ENCODE assay signal across 8 cellular contexts in genomic region chr22:42269407-42270177, GRCh38. TPM values are rescaled to one million over a fixed set of nuclear protein-coding genes. Genes with fewer than 3 reads are reported as not detected.
DNase-seq lines count a peak whose midpoint lies in the region; ATAC-seq and TF ChIP-seq lines count a peak whose summit lies in the region.

No MANE protein-coding gene starts in this region.

- H3K9ac ChIP-seq in rectal smooth muscle tissue (ENCODE audit: low read length), result peak overlapping the region; percentile 67

- no peaks in the 10 kb centered on the region for H3K27me3 Mint-ChIP-seq in activated naive CD4-positive, alpha-beta T cell treated with anti-CD3 and anti-CD28 coated beads for 36 hours (ENCODE audit: low read depth)

- peak overlapping the region; percentile 72 for H3K27ac Mint-ChIP-seq in activated naive CD4-positive, alpha-beta T cell treated with anti-CD3 and anti-CD28 coated beads for 36 hours

- 0% methylated on average over 56 to 70 of the region's 70 CpGs for WGBS in aorta, 2 donors

- no peaks in the 10 kb centered on the region for H3K27me3 ChIP-seq in cardiac muscle cell
- peaks cover 2% of the 10 kb centered on the region for H3K27me3 ChIP-seq in rectal smooth muscle tissue (ENCODE audit: control insufficient read depth, insufficient read depth, low read length)
- H3K27me3 ChIP-seq in aorta (ENCODE audit: control insufficient read depth in 1 of 2, insufficient read depth in 2 of 2, low read length in 1 of 2), result no peaks in the 10 kb centered on the region

- H3K36me3 ChIP-seq in cardiac muscle cell (no peaks in the 10 kb centered on the region), rectal smooth muscle tissue (ENCODE audit: control insufficient read depth, insufficient read depth, low read length) (no peaks in the 10 kb centered on the region), aorta (ENCODE audit: control insufficient read depth in 1 of 2, insufficient read depth in 2 of 2, low read length in 1 of 2) (no peaks in the 10 kb centered on the region)

- peaks cover 20% of the 10 kb centered on the region for H3K4me1 ChIP-seq in cardiac muscle cell (ENCODE audit: low read depth)
- H3K4me1 ChIP-seq in rectal smooth muscle tissue (ENCODE audit: control insufficient read depth, insufficient read depth, low read length), result peaks cover 7% of the 10 kb centered on the region
- H3K4me1 ChIP-seq in aorta (ENCODE audit: control insufficient read depth in 1 of 2, insufficient read depth in 2 of 2, low read length in 2 of 2), result no peaks in the 10 kb centered on the region

- peak; percentile 68 for TF ChIP-seq POLR2A in Raji (IDR thresholded peaks at IDR 0.05; ENCODE audit: insufficient read depth, low read depth, low read length)

- CTCF ChIA-PET in activated naive CD4-positive, alpha-beta T cell treated with anti-CD3 and anti-CD28 coated beads for 36 hours (lab: Charles Lee), result interaction anchor here (1.3 to 2.0 kb wide), 2 partner anchors 98 to 175 kb away, joined by 3 to 5 read pairs; no protein-coding TSS in a partner anchor

- no peak for TF ChIP-seq CTCF in cardiac muscle cell (IDR thresholded peaks at IDR 0.05; ENCODE audit: low read depth, low read length)

- intact Hi-C loops in activated naive CD4-positive, alpha-beta T cell treated with anti-CD3 and anti-CD28 coated beads for 36 hours (cut with micrococcal nuclease), result loop anchor here (2.0 to 5.0 kb wide), 4 partner anchors 47 to 179 kb away; partner anchors contain the start of gene NDUFA6
- intact Hi-C loops in aorta (cut with DNase I), result loop anchor here (5.0 to 10.0 kb wide), 4 partner anchors 95 to 175 kb away; partner anchors contain the start of genes NDUFA6 (in 1 of the 2) and NFAM1 (in 1 of the 2)

- ATAC-seq in GM19438 (IDR thresholded peaks at IDR 0.05; ENCODE audit: low read depth, unreplicated experiment), result peak; percentile 52
- peak; percentile 34 for ATAC-seq in HG03565 (IDR thresholded peaks at IDR 0.05; ENCODE audit: unreplicated experiment)
- peak; percentile 56 for ATAC-seq in aorta (ENCODE audit: low FRiP score)

- H3K4me3 Mint-ChIP-seq in activated naive CD4-positive, alpha-beta T cell treated with anti-CD3 and anti-CD28 coated beads for 36 hours, result peak overlapping the region; percentile 92

- no peaks in the 10 kb centered on the region for H3K9me3 ChIP-seq in cardiac muscle cell (ENCODE audit: low read depth)
- H3K9me3 ChIP-seq in aorta (ENCODE audit: control insufficient read depth, low read length), result no peaks in the 10 kb centered on the region

- H3K27ac ChIP-seq in cardiac muscle cell, result peak overlapping the region; percentile 87
- H3K27ac ChIP-seq in rectal smooth muscle tissue (ENCODE audit: low read depth, low read length), result peak overlapping the region; percentile 6
- H3K27ac ChIP-seq in aorta (ENCODE audit: low read depth in 1 of 2, low read length in 2 of 2), result peak overlapping the region in 1 of 2 donors; percentile 26

- peaks cover 45% of the 10 kb centered on the region for H3K4me1 Mint-ChIP-seq in activated naive CD4-positive, alpha-beta T cell treated with anti-CD3 and anti-CD28 coated beads for 36 hours (ENCODE audit: low read depth)

- H3K4me3 ChIP-seq in cardiac muscle cell (peak overlapping the region; percentile 53), rectal smooth muscle tissue (ENCODE audit: low read length) (peak overlapping the region; percentile 87), aorta (ENCODE audit: low read length in 2 of 2) (peak overlapping the region; percentile 92 to 95)

- peaks cover 7% of the 10 kb centered on the region for H3K36me3 Mint-ChIP-seq in activated naive CD4-positive, alpha-beta T cell treated with anti-CD3 and anti-CD28 coated beads for 36 hours (ENCODE audit: low read depth)

- H3K9me3 Mint-ChIP-seq in activated naive CD4-positive, alpha-beta T cell treated with anti-CD3 and anti-CD28 coated beads for 36 hours, result no peaks in the 10 kb centered on the region

- DNase-seq in COLO829 (ENCODE audit: low spot score), result peak; percentile 33
- peak; percentile 80 for DNase-seq in activated naive CD4-positive, alpha-beta T cell treated with anti-CD3 and anti-CD28 coated beads for 36 hours
- peak; percentile 15 to 74 for DNase-seq in cardiac muscle cell (ENCODE audit: low read depth in 1 of 2, low spot score in 1 of 2)
- peak; percentile 69 to 81 for DNase-seq in aorta

RNA-seq across cellular contexts. Expression of gene TCF20, which starts 0.9 kb away (rescaled TPM):
- total RNA-seq in activated naive CD4-positive, alpha-beta T cell treated with anti-CD3 and anti-CD28 coated beads for 36 hours, result 10 to 100 TPM; 59.2 to 60.0 TPM
- total RNA-seq in cardiac muscle cell, result 46.4 and 48.8 TPM in 2 replicates
- polyA plus RNA-seq in cardiac muscle cell, result 5.7 and 6.4 TPM in 2 replicates
- 10 to 100 TPM; 29.9 to 42.9 TPM for total RNA-seq in aorta
- 1 to 10 TPM; 6.1 to 6.9 TPM for polyA plus RNA-seq in aorta
